Comparison of ENCODE assay signal across 14 cellular contexts in genomic region chr20:49886571-49887203, GRCh38. TPM values are rescaled to one million over a fixed set of nuclear protein-coding genes. Genes with fewer than 3 reads are reported as not detected.
DNase-seq lines count a peak whose midpoint lies in the region; ATAC-seq and TF ChIP-seq lines count a peak whose summit lies in the region.
"Had no signal": no experiment of that assay in that cellular context is flagged by ENCODE, and none has a peak within 500 bp of the region (broad histone marks: within the 10 kb centered on the region; RNA-seq: fewer than 3 reads in every experiment).

No MANE protein-coding gene starts in this region.

- no peak overlapping the region for H3K4me2 ChIP-seq in osteoblast (ENCODE audit: insufficient read depth, low read length)
- H3K4me2 ChIP-seq: A549 had no signal

- no peak for TF ChIP-seq POLR2A in tibial nerve (IDR thresholded peaks at IDR 0.05)

- H3K27ac ChIP-seq in cardiac muscle cell (peak overlapping the region; percentile 39), dorsolateral prefrontal cortex (peak overlapping the region; percentile 81 to 100 (median 96)), osteoblast (ENCODE audit: low read depth, low read length) (no peak overlapping the region), tibial nerve (peak overlapping the region; percentile 27 to 85 (median 74))
- H3K27ac ChIP-seq: brain microvascular endothelial cell had no signal

- H3K4me3 ChIP-seq in cardiac muscle cell (no peak overlapping the region), dorsolateral prefrontal cortex (peak overlapping the region in 2 of 59 donors; percentile 1 to 10), osteoblast (ENCODE audit: insufficient read depth, low read length) (no peak overlapping the region), tibial nerve (no peak overlapping the region), mucosa of descending colon (no peak overlapping the region)
- H3K4me3 ChIP-seq: A549 had no signal

- H3K27me3 ChIP-seq in cardiac muscle cell = no peaks in the 10 kb centered on the region
- H3K27me3 ChIP-seq in dorsolateral prefrontal cortex = no peaks in the 10 kb centered on the region
- H3K27me3 ChIP-seq in osteoblast (ENCODE audit: insufficient read depth, low read length) = no peaks in the 10 kb centered on the region
- H3K27me3 ChIP-seq in tibial nerve = no peaks in the 10 kb centered on the region
- H3K27me3 ChIP-seq: brain microvascular endothelial cell had no signal

- H3K4me1 ChIP-seq in cardiac muscle cell (ENCODE audit: low read depth) = peaks cover 16% of the 10 kb centered on the region
- peaks cover 17% of the 10 kb centered on the region for H3K4me1 ChIP-seq in osteoblast (ENCODE audit: insufficient read depth, low read length)
- H3K4me1 ChIP-seq in tibial nerve = peaks cover 0 to 57% (median 32%) of the 10 kb centered on the region in 4 donors
- peaks cover 6% of the 10 kb centered on the region for H3K4me1 ChIP-seq in mucosa of descending colon (ENCODE audit: low read depth)

- H4K20me1 ChIP-seq in osteoblast (ENCODE audit: insufficient read depth, low read length) = peaks cover 7% of the 10 kb centered on the region

- H3K9me3 ChIP-seq in cardiac muscle cell (ENCODE audit: low read depth) (no peaks in the 10 kb centered on the region), osteoblast (ENCODE audit: low read depth, low read length) (no peaks in the 10 kb centered on the region), tibial nerve (no peaks in the 10 kb centered on the region), mucosa of descending colon (no peaks in the 10 kb centered on the region)
- H3K9me3 ChIP-seq: A549 had no signal

- 47 to 61% methylated on average over 18 to 25 of the region's 30 CpGs for WGBS in tibial nerve, 2 donors

- DNase-seq in cardiac muscle cell (ENCODE audit: low read depth in 1 of 2, low spot score in 1 of 2) = no peak
- no peak for DNase-seq in Right ventricle myocardium superior
- DNase-seq in dorsolateral prefrontal cortex = no peak
- peak; percentile 81 for DNase-seq in osteoblast (ENCODE audit: insufficient read length, low spot score, missing footprints)
- DNase-seq in tibial nerve (ENCODE audit: low spot score in 2 of 2) = no peak
- no peak for DNase-seq in activated effector memory CD4-positive, alpha-beta T cell treated with anti-CD3 and anti-CD28 coated beads, Interleukin-2, amount 50 U/mL, for 16 hours
- no peak for DNase-seq in mucosa of descending colon
- DNase-seq in NCI-H146 treated with DMSO at 0.1 percent for 48 hours (lab: John Stamatoyannopoulos, UW; ENCODE audit: unreplicated experiment) = no peak
- DNase-seq: activated T-cell treated with anti-CD3 and anti-CD28 coated beads, Interleukin-2, amount 50 U/mL, for 72 hours; COR-L47; NCI-H226 had no signal

- H3K36me3 ChIP-seq in cardiac muscle cell (peaks cover 3% of the 10 kb centered on the region), osteoblast (ENCODE audit: insufficient read depth, low read length) (peaks cover 8% of the 10 kb centered on the region), tibial nerve (peaks cover 0 to 62% (median 7%) of the 10 kb centered on the region in 3 donors), mucosa of descending colon (ENCODE audit: low read depth) (no peaks in the 10 kb centered on the region)

- intact Hi-C loops in Right ventricle myocardium superior (cut with DNase I) = no loop called here
- intact Hi-C loops in dorsolateral prefrontal cortex (cut with DNase I) = loop anchor here (2.0 to 5.0 kb wide), 4 partner anchors 34 to 554 kb away; partner anchors contain the start of genes B4GALT5 (in 1 of the 2) and SLC9A8 (in 1 of the 2)
- intact Hi-C loops in mucosa of descending colon (cut with DNase I, micrococcal nuclease) = no loop called here

- no peak overlapping the region for H2AFZ ChIP-seq in osteoblast (ENCODE audit: low read length)

- ATAC-seq in Right ventricle myocardium superior (ENCODE audit: poor library complexity) (no peak), mucosa of descending colon (no peak)
- ATAC-seq: A549; activated CD4-positive, CD25-positive, alpha-beta regulatory T cell treated with anti-CD3 and anti-CD28 coated beads, Interleukin-2, amount 50 U/mL, for 24 hours; activated T-cell treated with anti-CD3 and anti-CD28 coated beads, Interleukin-2, amount 50 U/mL, for 72 hours had no signal

- no peak for TF ChIP-seq CTCF in cardiac muscle cell (IDR thresholded peaks at IDR 0.05; ENCODE audit: low read depth, low read length)
- TF ChIP-seq CTCF in dorsolateral prefrontal cortex (IDR thresholded peaks at IDR 0.05 in 54 of 56, conservative IDR thresholded peaks at IDR 0.05 in 2 of 56; ENCODE audit: low read depth in 1 of 56, partially characterized antibody in 56 of 56) = no peak
- no peak for TF ChIP-seq CTCF in osteoblast (IDR thresholded peaks at IDR 0.05; ENCODE audit: extremely low read depth, low read depth, low read length)
- no peak for TF ChIP-seq CTCF in tibial nerve (IDR thresholded peaks at IDR 0.05)
- no peak for TF ChIP-seq CTCF in mucosa of descending colon (IDR thresholded peaks at IDR 0.05)

- H3K79me2 ChIP-seq in osteoblast (ENCODE audit: insufficient read depth, low read length) = no peaks in the 10 kb centered on the region

- TF ChIP-seq EP300 in tibial nerve (IDR thresholded peaks at IDR 0.05) = no peak

RNA-seq across cellular contexts. Expression of gene SPATA2, which starts 28.6 kb away (rescaled TPM):
- total RNA-seq in cardiac muscle cell = 5.8 and 6.0 TPM in 2 replicates
- 9.4 and 9.5 TPM in 2 replicates for polyA plus RNA-seq in cardiac muscle cell
- total RNA-seq in Right ventricle myocardium superior = 7.9 TPM
- 10 to 100 TPM; 23.0 to 60.6 (median 41.6) TPM for total RNA-seq in dorsolateral prefrontal cortex
- 3.2 and 3.3 TPM in 2 replicates for total RNA-seq in osteoblast
- 1 to 10 TPM; 4.4 to 7.2 (median 6.3) TPM for total RNA-seq in tibial nerve
- total RNA-seq in mucosa of descending colon = 10 to 100 TPM; 16.2 to 24.1 (median 20.2) TPM

RNA-seq across cellular contexts. Expression of gene RNF114, which starts 49.5 kb away (rescaled TPM):
- total RNA-seq in cardiac muscle cell (158 and 269 TPM in 2 replicates), Right ventricle myocardium superior (52.1 TPM), dorsolateral prefrontal cortex (10 to 100 TPM; 47.5 to 93.9 (median 61.7) TPM), osteoblast (46.9 and 78.5 TPM in 2 replicates), tibial nerve (100 to 1,000 TPM; 211 to 311 (median 272) TPM), mucosa of descending colon (10 to 100 TPM; 81.3 to 89.0 (median 88.2) TPM)
- 53.0 and 90.3 TPM in 2 replicates for polyA plus RNA-seq in cardiac muscle cell

Comparison
In these comparisons a context has a peak if more than half of its experiments do, and no peak if none do; other contexts are left out.
1. intact Hi-C loops: an anchor here in dorsolateral prefrontal cortex (2.0 to 5.0 kb wide); none called in Right ventricle myocardium superior and mucosa of descending colon.